In the genomic region with DNA sequence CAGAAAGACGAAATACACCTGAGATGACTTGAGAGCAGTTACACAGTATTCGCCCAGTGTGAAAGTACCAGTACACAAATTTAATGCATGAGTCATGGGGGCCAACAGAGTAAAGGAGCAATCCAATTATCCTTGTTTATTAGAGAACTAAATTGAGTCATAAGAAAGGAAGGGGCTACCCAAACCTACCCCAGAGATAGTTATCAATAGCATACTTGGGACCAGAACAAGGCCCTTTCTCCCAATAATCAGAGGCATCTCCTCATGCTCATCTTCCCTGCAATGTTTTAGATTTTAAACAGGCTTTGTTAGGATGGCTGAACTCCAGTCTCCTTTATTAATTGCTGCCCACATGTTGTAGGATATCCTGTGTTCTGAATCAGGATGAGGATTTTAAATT, we compare ENCODE assay signal across 1 cellular context.
TF ChIP-seq lines count a peak whose summit lies in the region.

No MANE protein-coding gene starts in this region.

TF ChIP-seq in SK-N-SH treated with all-trans-retinoic acid at 6 μM for 48 hours, 23 proteins besides CTCF, POLR2A, EP300 and RAD21 (continued from another document):
- TF ChIP-seq, protein P1, sequence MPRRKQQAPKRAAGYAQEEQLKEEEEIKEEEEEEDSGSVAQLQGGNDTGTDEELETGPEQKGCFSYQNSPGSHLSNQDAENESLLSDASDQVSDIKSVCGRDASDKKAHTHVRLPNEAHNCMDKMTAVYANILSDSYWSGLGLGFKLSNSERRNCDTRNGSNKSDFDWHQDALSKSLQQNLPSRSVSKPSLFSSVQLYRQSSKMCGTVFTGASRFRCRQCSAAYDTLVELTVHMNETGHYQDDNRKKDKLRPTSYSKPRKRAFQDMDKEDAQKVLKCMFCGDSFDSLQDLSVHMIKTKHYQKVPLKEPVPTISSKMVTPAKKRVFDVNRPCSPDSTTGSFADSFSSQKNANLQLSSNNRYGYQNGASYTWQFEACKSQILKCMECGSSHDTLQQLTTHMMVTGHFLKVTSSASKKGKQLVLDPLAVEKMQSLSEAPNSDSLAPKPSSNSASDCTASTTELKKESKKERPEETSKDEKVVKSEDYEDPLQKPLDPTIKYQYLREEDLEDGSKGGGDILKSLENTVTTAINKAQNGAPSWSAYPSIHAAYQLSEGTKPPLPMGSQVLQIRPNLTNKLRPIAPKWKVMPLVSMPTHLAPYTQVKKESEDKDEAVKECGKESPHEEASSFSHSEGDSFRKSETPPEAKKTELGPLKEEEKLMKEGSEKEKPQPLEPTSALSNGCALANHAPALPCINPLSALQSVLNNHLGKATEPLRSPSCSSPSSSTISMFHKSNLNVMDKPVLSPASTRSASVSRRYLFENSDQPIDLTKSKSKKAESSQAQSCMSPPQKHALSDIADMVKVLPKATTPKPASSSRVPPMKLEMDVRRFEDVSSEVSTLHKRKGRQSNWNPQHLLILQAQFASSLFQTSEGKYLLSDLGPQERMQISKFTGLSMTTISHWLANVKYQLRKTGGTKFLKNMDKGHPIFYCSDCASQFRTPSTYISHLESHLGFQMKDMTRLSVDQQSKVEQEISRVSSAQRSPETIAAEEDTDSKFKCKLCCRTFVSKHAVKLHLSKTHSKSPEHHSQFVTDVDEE (CRISPR knock-in tag; IDR thresholded peaks at IDR 0.05) = no peak
- peak; percentile 44 for TF ChIP-seq SNAI2 (CRISPR knock-in tag; IDR thresholded peaks at IDR 0.05)
- TF ChIP-seq, protein P2, sequence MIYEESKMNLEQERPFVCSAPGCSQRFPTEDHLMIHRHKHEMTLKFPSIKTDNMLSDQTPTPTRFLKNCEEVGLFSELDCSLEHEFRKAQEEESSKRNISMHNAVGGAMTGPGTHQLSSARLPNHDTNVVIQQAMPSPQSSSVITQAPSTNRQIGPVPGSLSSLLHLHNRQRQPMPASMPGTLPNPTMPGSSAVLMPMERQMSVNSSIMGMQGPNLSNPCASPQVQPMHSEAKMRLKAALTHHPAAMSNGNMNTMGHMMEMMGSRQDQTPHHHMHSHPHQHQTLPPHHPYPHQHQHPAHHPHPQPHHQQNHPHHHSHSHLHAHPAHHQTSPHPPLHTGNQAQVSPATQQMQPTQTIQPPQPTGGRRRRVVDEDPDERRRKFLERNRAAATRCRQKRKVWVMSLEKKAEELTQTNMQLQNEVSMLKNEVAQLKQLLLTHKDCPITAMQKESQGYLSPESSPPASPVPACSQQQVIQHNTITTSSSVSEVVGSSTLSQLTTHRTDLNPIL (CRISPR knock-in tag; IDR thresholded peaks at IDR 0.05; ENCODE audit: low read depth) = peak; percentile 34; the same call in 1 of the 2 replicates
- peak; percentile 68 for TF ChIP-seq ISL1 (CRISPR knock-in tag; IDR thresholded peaks at IDR 0.05)
- TF ChIP-seq RARB (CRISPR knock-in tag; IDR thresholded peaks at IDR 0.05) = no peak
- TF ChIP-seq, protein P3, sequence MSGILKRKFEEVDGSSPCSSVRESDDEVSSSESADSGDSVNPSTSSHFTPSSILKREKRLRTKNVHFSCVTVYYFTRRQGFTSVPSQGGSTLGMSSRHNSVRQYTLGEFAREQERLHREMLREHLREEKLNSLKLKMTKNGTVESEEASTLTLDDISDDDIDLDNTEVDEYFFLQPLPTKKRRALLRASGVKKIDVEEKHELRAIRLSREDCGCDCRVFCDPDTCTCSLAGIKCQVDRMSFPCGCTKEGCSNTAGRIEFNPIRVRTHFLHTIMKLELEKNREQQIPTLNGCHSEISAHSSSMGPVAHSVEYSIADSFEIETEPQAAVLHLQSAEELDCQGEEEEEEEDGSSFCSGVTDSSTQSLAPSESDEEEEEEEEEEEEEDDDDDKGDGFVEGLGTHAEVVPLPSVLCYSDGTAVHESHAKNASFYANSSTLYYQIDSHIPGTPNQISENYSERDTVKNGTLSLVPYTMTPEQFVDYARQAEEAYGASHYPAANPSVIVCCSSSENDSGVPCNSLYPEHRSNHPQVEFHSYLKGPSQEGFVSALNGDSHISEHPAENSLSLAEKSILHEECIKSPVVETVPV (CRISPR knock-in tag; IDR thresholded peaks at IDR 0.05) = no peak
- no peak for TF ChIP-seq ZC3H10 (CRISPR knock-in tag; IDR thresholded peaks at IDR 0.05)
